ENCODE assay signal across 1 cellular context in genomic region chr2:200888719-200889625, GRCh38.
TF ChIP-seq lines count a peak whose summit lies in the region.

Gene NIF3L1 (plus strand): TSS chr2:200889371. CDS start chr2:200891944, 2,573 bp downstream.
Gene PPIL3 (minus strand): TSS chr2:200889077. CDS start chr2:200887615, 1,462 bp downstream.

TF ChIP-seq in HepG2, 621 proteins besides CTCF, POLR2A, EP300 and RAD21 (continued from another document and continues in another):
- TF ChIP-seq FOXP4 (CRISPR knock-in tag; IDR thresholded peaks at IDR 0.05) (peak; percentile 67; the same call in 1 of the 2 replicates), HOXD1 (CRISPR knock-in tag; IDR thresholded peaks at IDR 0.05) (peak; percentile 90; the same call in 1 of the 2 replicates), ZNF260 (CRISPR knock-in tag; IDR thresholded peaks at IDR 0.05; ENCODE audit: borderline replicate concordance, low read depth) (no peak), ZNF746 (CRISPR knock-in tag; IDR thresholded peaks at IDR 0.05) (no peak), GPN1 (CRISPR knock-in tag; IDR thresholded peaks at IDR 0.05; ENCODE audit: borderline replicate concordance) (no peak), ZNF335 (CRISPR knock-in tag; IDR thresholded peaks at IDR 0.05) (peak; percentile 62; the same call in 1 of the 2 replicates), PATZ1 (CRISPR knock-in tag; IDR thresholded peaks at IDR 0.05) (peak; percentile 31), ZBTB49 (CRISPR knock-in tag; IDR thresholded peaks at IDR 0.05; ENCODE audit: borderline replicate concordance) (no peak), ZNF225 (CRISPR knock-in tag; IDR thresholded peaks at IDR 0.05) (no peak), MED13 (CRISPR knock-in tag; IDR thresholded peaks at IDR 0.05) (peak; percentile 87), NPAS2 (CRISPR knock-in tag; IDR thresholded peaks at IDR 0.05; ENCODE audit: borderline replicate concordance) (no peak), SNRNP70 (IDR thresholded peaks at IDR 0.05; ENCODE audit: low read depth, low read length) (no peak), KMT2A (CRISPR knock-in tag; IDR thresholded peaks at IDR 0.05) (peak; percentile 93), ZNF224 (CRISPR knock-in tag; IDR thresholded peaks at IDR 0.05) (no peak), SKI (IDR thresholded peaks at IDR 0.05; ENCODE audit: partially characterized antibody) (no peak), ZNF530 (CRISPR knock-in tag; IDR thresholded peaks at IDR 0.05; ENCODE audit: low read depth) (no peak), ZNF777 (CRISPR knock-in tag; IDR thresholded peaks at IDR 0.05) (peak; percentile 15), TRIM22 (IDR thresholded peaks at IDR 0.05) (no peak), HDAC1 (CRISPR knock-in tag; IDR thresholded peaks at IDR 0.05) (peak; percentile 98), TCF7 (IDR thresholded peaks at IDR 0.05; ENCODE audit: low read depth) (peak; percentile 6; the same call in 1 of the 2 replicates), ZNF501 (CRISPR knock-in tag; IDR thresholded peaks at IDR 0.05) (peak; percentile 98), LRRFIP1 (CRISPR knock-in tag; conservative IDR thresholded peaks at IDR 0.05) (peak; percentile 21; the same call in 1 of the 2 replicates), RFXANK (CRISPR knock-in tag; IDR thresholded peaks at IDR 0.05) (peak; percentile 49; the same call in 1 of the 2 replicates), CENPX (CRISPR knock-in tag; IDR thresholded peaks at IDR 0.05) (no peak), UBTF (CRISPR knock-in tag; IDR thresholded peaks at IDR 0.05) (peak; percentile 98), TSC22D2 (CRISPR knock-in tag; IDR thresholded peaks at IDR 0.05; ENCODE audit: borderline replicate concordance) (0 out of 2 replicates have a peak, but pooled peaks have one; percentile 82), ZNF737 (CRISPR knock-in tag; IDR thresholded peaks at IDR 0.05; ENCODE audit: borderline replicate concordance) (no peak), ZNF83 (CRISPR knock-in tag; IDR thresholded peaks at IDR 0.05; ENCODE audit: borderline replicate concordance) (no peak), AGO2 (optimal IDR thresholded peaks at IDR 0.05; ENCODE audit: low read depth, low read length) (peak; percentile 7), KDM5A (IDR thresholded peaks at IDR 0.05; ENCODE audit: borderline replicate concordance, low read length) (peak; percentile 97), CBX1 (IDR thresholded peaks at IDR 0.05; ENCODE audit: low read depth) (peak; percentile 80), GZF1 (CRISPR knock-in tag; IDR thresholded peaks at IDR 0.05) (0 out of 2 replicates have a peak, but pooled peaks have one; percentile 24), ZNF556 (CRISPR knock-in tag; IDR thresholded peaks at IDR 0.05; ENCODE audit: borderline replicate concordance) (no peak), ZNF546 (CRISPR knock-in tag; conservative IDR thresholded peaks at IDR 0.05) (peak; percentile 80; the same call in 1 of the 2 replicates), SCMH1 (CRISPR knock-in tag; IDR thresholded peaks at IDR 0.05; ENCODE audit: borderline replicate concordance) (no peak), PCBP2 (optimal IDR thresholded peaks at IDR 0.05; ENCODE audit: low read depth, low read length, poor library complexity, severe bottlenecking) (peak; percentile 70), E2F2 (CRISPR knock-in tag; IDR thresholded peaks at IDR 0.05; ENCODE audit: borderline replicate concordance) (peak; percentile 22; the same call in 1 of the 2 replicates), SRY (CRISPR knock-in tag; IDR thresholded peaks at IDR 0.05) (peak; percentile 33; the same call in 1 of the 2 replicates), ZNF274 (CRISPR knock-in tag; IDR thresholded peaks at IDR 0.05) (peak; percentile 31; the same call in 1 of the 2 replicates), CCAR2 (optimal IDR thresholded peaks at IDR 0.05; ENCODE audit: low read depth, low read length) (peak; percentile 19), ZBTB21 (CRISPR knock-in tag; IDR thresholded peaks at IDR 0.05) (peak; percentile 54), HNF4A (CRISPR knock-in tag; IDR thresholded peaks at IDR 0.05) (no peak), ZNF24 (IDR thresholded peaks at IDR 0.05) (peak; percentile 91), ZMYM2 (CRISPR knock-in tag; IDR thresholded peaks at IDR 0.05) (peak; percentile 87), THAP11 (CRISPR knock-in tag; IDR thresholded peaks at IDR 0.05) (peak; percentile 96), EZH2 (conservative IDR thresholded peaks at IDR 0.05; ENCODE audit: low read depth, low read length) (no peak), IRF1 (CRISPR knock-in tag; IDR thresholded peaks at IDR 0.05; ENCODE audit: low read depth) (no peak), NAIF1 (CRISPR knock-in tag; IDR thresholded peaks at IDR 0.05; ENCODE audit: borderline replicate concordance) (peak; percentile 74; the same call in 1 of the 2 replicates), RCOR2 (CRISPR knock-in tag; IDR thresholded peaks at IDR 0.05) (peak; percentile 7), ZNF468 (CRISPR knock-in tag; IDR thresholded peaks at IDR 0.05) (peak; percentile 96; the same call in 1 of the 2 replicates), ZNF383 (CRISPR knock-in tag; IDR thresholded peaks at IDR 0.05; ENCODE audit: borderline replicate concordance) (0 out of 2 replicates have a peak, but pooled peaks have one; percentile 54), ZNF709 (CRISPR knock-in tag; IDR thresholded peaks at IDR 0.05) (peak; percentile 75), ZNF773 (CRISPR knock-in tag; IDR thresholded peaks at IDR 0.05; ENCODE audit: borderline replicate concordance) (peak; percentile 44; the same call in 1 of the 2 replicates), HMGXB4 (CRISPR knock-in tag; IDR thresholded peaks at IDR 0.05; ENCODE audit: borderline replicate concordance in 1 of 2, low read depth in 1 of 2) (peak; percentile 17 to 91; a peak in 3 of 4 replicates)
